ENCODE assay signal across 29 cellular contexts in genomic region chr5:69134126-69134525, GRCh38.
"Had no signal": no experiment of that assay in that cellular context is flagged by ENCODE, and none has a peak within 500 bp of the region (broad histone marks: within the 10 kb centered on the region; RNA-seq: fewer than 3 reads in every experiment).

No MANE protein-coding gene starts in this region.

- H2AFZ ChIP-seq: PC-9 had no signal

- ATAC-seq: activated CD8-positive, alpha-beta T cell treated with anti-CD3 and anti-CD28 coated beads for 36 hours; activated T-cell treated with anti-CD3 and anti-CD28 coated beads, Interleukin-2, amount 50 U/mL, for 72 hours; activated T-helper 17 cell treated with anti-CD3 and anti-CD28 coated beads, Interleukin-2, amount 50 U/mL, for 72 hours; Right ventricle myocardium inferior had no signal

- H3K27ac ChIP-seq: brain microvascular endothelial cell, colonic mucosa, PC-9, RWPE1, VCaP had no signal

- H3K4me2 ChIP-seq: PC-9 had no signal

- H3K4me1 ChIP-seq: colonic mucosa had no signal

- H3K36me3 ChIP-seq: colonic mucosa had no signal

- DNase-seq: activated B cell treated with CpG ODN at 0.5 μM for 24 hours; activated CD4-positive, alpha-beta T cell treated with anti-CD3 and anti-CD28 coated beads for 1 hour; activated CD4-positive, alpha-beta T cell treated with anti-CD3 and anti-CD28 coated beads for 48 hours; activated CD8-positive, alpha-beta T cell treated with anti-CD3 and anti-CD28 coated beads for 36 hours; activated effector memory CD4-positive, alpha-beta T cell treated with anti-CD3 and anti-CD28 coated beads, Interleukin-2, amount 50 U/mL, for 16 hours; activated naive CD4-positive, alpha-beta T cell; activated naive CD4-positive, alpha-beta T cell treated with anti-CD3 and anti-CD28 coated beads, Interleukin-2, amount 50 U/mL, for 16 hours; activated naive CD8-positive, alpha-beta T cell treated with anti-CD3 and anti-CD28 coated beads for 36 hours; activated T-cell treated with anti-CD3 and anti-CD28 coated beads, Interleukin-2, amount 50 U/mL, for 1 hour; activated T-cell treated with anti-CD3 and anti-CD28 coated beads, Interleukin-2, amount 50 U/mL, for 72 hours; amniotic stem cell; aorta; brain microvascular endothelial cell; colonic mucosa; MG63; NCI-H1105; NCI-H1417 treated with DMSO at 0.1 percent for 48 hours; NCI-H187 treated with DMSO at 0.1 percent for 48 hours; NCI-H2081; NCI-H226; NCI-H446 treated with DMSO at 0.1 percent for 48 hours; NCI-H524; NCI-H69; PC-9 had no signal

- H3K9me3 ChIP-seq: colonic mucosa, MG63 had no signal

- FAIRE-seq: RCC 7860 had no signal

- H3K27me3 ChIP-seq: brain microvascular endothelial cell, colonic mucosa, MG63 had no signal

- H3K4me3 ChIP-seq: colonic mucosa, MG63, PC-9 had no signal
